ENCODE assay signal across 29 cellular contexts in the genomic region with DNA sequence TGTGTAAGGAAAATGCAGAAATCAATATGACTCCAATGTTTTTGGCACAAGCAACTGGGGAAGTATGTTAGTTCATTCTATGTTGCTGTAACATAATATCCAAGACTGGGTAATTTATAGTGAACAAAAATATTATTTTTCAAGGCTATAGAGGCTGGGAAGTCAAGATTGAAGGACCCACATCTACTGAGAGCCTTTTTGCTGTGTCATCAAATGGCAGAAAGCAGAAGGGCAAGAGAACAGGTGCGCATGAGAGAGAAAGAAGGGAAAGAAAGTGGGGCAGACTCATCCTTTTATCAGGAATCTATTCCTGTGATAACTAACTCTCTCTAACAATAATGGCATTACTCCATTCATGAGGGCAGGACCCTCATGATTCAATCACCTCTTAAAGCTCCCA.
"Had no signal": no experiment of that assay in that cellular context is flagged by ENCODE, and none has a peak within 500 bp of the region (broad histone marks: within the 10 kb centered on the region; RNA-seq: fewer than 3 reads in every experiment).

No MANE protein-coding gene starts in this region.

- FAIRE-seq: islet of Langerhans, kidney, pancreas had no signal

- DNase-seq: heart left ventricle; hypothalamus; immature natural killer cell; kidney; left colon; left lung; lower lobe of right lung; mammary epithelial cell; mesenchymal stem cell; natural killer cell; pancreas; posterior cingulate gyrus; retina; right cardiac atrium; sigmoid colon; stimulated activated CD4-positive, alpha-beta T cell treated with anti-CD3 and anti-CD28 coated beads, Interleukin-1b, Interleukin-23, amount 100 ng/mL, for 48 hours; stimulated activated CD4-positive, alpha-beta T cell treated with anti-CD3 and anti-CD28 coated beads, Interleukin-2, amount 100 ng/mL, for 48 hours; stimulated activated CD4-positive, alpha-beta T cell treated with anti-CD3 and anti-CD28 coated beads, Interleukin-4, amount 100 ng/mL, for 4 hours; stimulated activated CD8-positive, alpha-beta memory T cell treated with anti-CD3 and anti-CD28 coated beads, Interleukin-4, amount 100 ng/mL, for 48 hours; stimulated activated naive CD4-positive, alpha-beta T cell treated with Interleukin-2 at 50 U/mL for 16 hours; stomach; testis; thyroid gland; transverse colon; upper lobe of left lung had no signal

- H3K4me2 ChIP-seq: smooth muscle cell had no signal

- H3K4me3 ChIP-seq: heart left ventricle, left lung, lower lobe of right lung, pancreas, prostate gland, sigmoid colon, smooth muscle cell, stomach, testis, thyroid gland, transverse colon, upper lobe of left lung had no signal

- H3K36me3 ChIP-seq: heart left ventricle, left lung, lower lobe of right lung, pancreas, prostate gland, sigmoid colon, stomach, thyroid gland, transverse colon, upper lobe of left lung had no signal

- ATAC-seq: heart left ventricle; left colon; left lung; lower lobe of right lung; natural killer cell; pancreas; right cardiac atrium; stimulated activated memory B cell treated with anti-CD40 and anti-IgM and Interleukin-4, amounts not matched to agents 10 μg/mL and 1 μg/mL and 100 μg/mL, for 72 hours had no signal

- H3K27ac ChIP-seq: heart left ventricle, left lung, lower lobe of right lung, pancreas, prostate gland, sigmoid colon, stomach, testis, thyroid gland, transverse colon, upper lobe of left lung had no signal

- H3K27me3 ChIP-seq: heart left ventricle, left lung, pancreas, sigmoid colon, stomach, testis, thyroid gland, transverse colon, upper lobe of left lung had no signal

- H3K9me3 ChIP-seq: lower lobe of right lung, pancreas, prostate gland, sigmoid colon, testis, thyroid gland, transverse colon, upper lobe of left lung had no signal

- H3K4me1 ChIP-seq: heart left ventricle, left lung, lower lobe of right lung, pancreas, prostate gland, sigmoid colon, stomach, testis, thyroid gland, transverse colon, upper lobe of left lung had no signal
